ENCODE assay signal across 8 cellular contexts in genomic region chr5:179060116-179061008, GRCh38. TPM values are rescaled to one million over a fixed set of nuclear protein-coding genes. Genes with fewer than 3 reads are reported as not detected.
DNase-seq lines count a peak whose midpoint lies in the region; ATAC-seq and TF ChIP-seq lines count a peak whose summit lies in the region.

ZNF354C (plus strand) TSS chr5:179060373; CDS start chr5:179062069, 1,696 bp downstream.

- peak within 1 kb of the TSS; percentile 92 to 94 for H3K27ac Mint-ChIP-seq in T-cell

- TF ChIP-seq POLR2A in ovary (IDR thresholded peaks at IDR 0.05) (no peak), suprapubic skin (IDR thresholded peaks at IDR 0.05) (no peak)

- peak; percentile 63 for DNase-seq in DMS79 (lab: John Stamatoyannopoulos, UW)
- DNase-seq in T-cell, result peak; percentile 70 to 90 (median 81)
- DNase-seq in amniotic stem cell (lab: John Stamatoyannopoulos, UW), result peak; percentile 75
- peak; percentile 95 for DNase-seq in cardiac septum (ENCODE audit: low spot score)
- DNase-seq in ovary, result peak; percentile 86 to 93 (median 90)
- peak; percentile 90 to 96 for DNase-seq in suprapubic skin (ENCODE audit: low spot score in 2 of 2)

- peaks cover 7 to 9% of the 10 kb centered on the region in 2 donors for H3K27me3 Mint-ChIP-seq in T-cell

- ATAC-seq in HG03139 (IDR thresholded peaks at IDR 0.05; ENCODE audit: unreplicated experiment) (peak; percentile 91), T-cell (replicated peaks in 1 of 4) (peak; percentile 98 to 99 (median 98)), HG03135 (IDR thresholded peaks at IDR 0.05; ENCODE audit: unreplicated experiment) (no peak)

- peaks cover 3% of the 10 kb centered on the region for H3K4me1 ChIP-seq in ovary (ENCODE audit: insufficient read depth)
- peaks cover 8% of the 10 kb centered on the region for H3K4me1 ChIP-seq in suprapubic skin

- POLR2A ChIA-PET in T-cell (lab: Charles Lee), result interaction anchor here in 1 of 2 donors (0.8 kb wide), 1 partner anchor 330 kb away, joined by 3 read pairs; the partner anchor contains the start of gene ZNF354A

- H3K36me3 ChIP-seq in ovary (no peaks in the 10 kb centered on the region), suprapubic skin (peaks cover 11% of the 10 kb centered on the region)

- WGBS in ovary, 3 donors, result 1 to 2% (median 2%) methylated on average over 58 to 81 of the region's 81 CpGs
- 4% methylated on average over 15 of the region's 81 CpGs for WGBS in suprapubic skin

- H3K9me3 ChIP-seq in ovary (peaks cover 0 to 2% of the 10 kb centered on the region in 2 donors), suprapubic skin (no peaks in the 10 kb centered on the region)

- H3K27me3 ChIP-seq in ovary, result no peaks in the 10 kb centered on the region
- H3K27me3 ChIP-seq in suprapubic skin, result no peaks in the 10 kb centered on the region

- H3K9me3 Mint-ChIP-seq in T-cell, result peaks cover 3 to 9% (median 4%) of the 10 kb centered on the region in 3 donors

- H3K27ac ChIP-seq in ovary (peak within 1 kb of the TSS; percentile 43 to 71), suprapubic skin (peak within 1 kb of the TSS; percentile 14)

- TF ChIP-seq CTCF in ovary (IDR thresholded peaks at IDR 0.05) (no peak), suprapubic skin (IDR thresholded peaks at IDR 0.05) (no peak)

- CTCF ChIA-PET in T-cell (lab: Charles Lee), result interaction anchor here in 1 of 2 donors (1.0 to 1.5 kb wide), 3 partner anchors 197 to 329 kb away, joined by 3 to 19 read pairs (median 8); partner anchors contain the start of genes ZNF354A and ZNF354B

- TF ChIP-seq EP300 in ovary (IDR thresholded peaks at IDR 0.05), result no peak
- no peak for TF ChIP-seq EP300 in suprapubic skin (IDR thresholded peaks at IDR 0.05)

- H3K4me3 Mint-ChIP-seq in T-cell, result peak within 1 kb of the TSS; percentile 85 to 96 (median 95)

- H3K36me3 Mint-ChIP-seq in T-cell, result peaks cover 33% of the 10 kb centered on the region

- H3K4me1 Mint-ChIP-seq in T-cell, result peaks cover 27 to 33% (median 29%) of the 10 kb centered on the region in 3 donors

- intact Hi-C loops in cardiac septum (cut with DNase I) (loop anchor here (1.0 to 5.0 kb wide), 5 partner anchors 37 to 702 kb away; partner anchors contain the start of genes ZNF354B, ZNF454 and ZNF879), ovary (cut with DNase I) (loop anchor here in 2 of 4 donors (2.0 to 10.0 kb wide), 3 partner anchors 206 to 336 kb away; partner anchors contain the start of genes ZNF354A (in 1 of the 2) and ZNF354B (in 1 of the 2))

- H3K4me3 ChIP-seq in ovary (peak within 1 kb of the TSS; percentile 96), suprapubic skin (peak within 1 kb of the TSS; percentile 72)

RNA-seq across cellular contexts. Expression of gene ZNF354C, which starts in this region (rescaled TPM):
- total RNA-seq in T-cell (1 to 10 TPM; 5.3 to 9.3 (median 8.1) TPM), cardiac septum (4.0 TPM), ovary (10 to 100 TPM in 3 of 7 donors, 1 to 10 TPM in 4; 4.9 to 11.8 (median 10.0) TPM), suprapubic skin (1 to 10 TPM; 1.9 to 3.5 (median 2.8) TPM)
- 1 to 10 TPM; 4.1 to 6.2 TPM for polyA plus RNA-seq in ovary
